In the genomic region with DNA sequence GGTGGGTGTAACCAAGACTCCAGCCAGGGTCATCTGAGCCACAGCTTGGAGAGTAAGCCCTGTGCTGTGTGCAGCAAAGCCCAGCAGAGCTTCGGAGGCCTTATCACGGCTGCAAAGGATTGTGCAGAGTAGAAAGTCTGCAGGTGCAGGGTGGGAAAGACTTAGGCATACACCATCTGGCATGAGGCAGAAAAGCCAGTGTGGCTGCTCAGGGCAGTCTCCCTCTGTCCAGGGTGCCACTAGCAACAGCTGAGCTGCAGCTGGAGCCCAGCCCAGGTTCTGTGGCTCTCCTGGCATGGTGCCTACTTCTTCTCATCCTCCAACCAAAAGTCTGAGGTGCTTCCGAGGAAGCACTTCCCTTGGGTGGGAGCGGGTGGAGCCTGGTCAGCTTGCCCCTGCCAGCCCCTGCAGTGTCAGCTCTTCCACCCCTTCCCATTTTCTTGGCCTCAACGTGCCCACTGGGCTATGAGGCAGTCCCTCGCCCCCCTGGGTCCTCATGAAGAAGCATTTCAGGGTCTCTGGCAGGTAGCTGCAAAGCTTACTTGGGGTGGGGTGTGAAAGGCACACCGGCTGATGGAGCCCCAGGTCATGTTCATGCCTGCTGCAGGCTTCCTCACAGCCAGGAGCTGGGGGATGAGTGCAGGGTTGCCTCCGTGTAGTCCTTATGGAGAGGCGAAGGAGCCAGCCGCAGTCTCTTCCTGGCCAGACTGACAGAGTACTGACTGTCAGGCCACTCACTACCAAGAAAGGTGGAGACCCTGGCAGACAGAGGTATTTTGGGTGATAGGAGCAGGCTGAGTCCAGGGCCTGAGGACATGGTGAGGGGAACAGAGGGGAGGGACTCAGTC, we compare ENCODE assay signal across 12 cellular contexts. TPM values are rescaled to one million over a fixed set of nuclear protein-coding genes. Genes with fewer than 3 reads are reported as not detected.
DNase-seq lines count a peak whose midpoint lies in the region; ATAC-seq lines count a peak whose summit lies in the region.
"Had no signal": no experiment of that assay in that cellular context is flagged by ENCODE, and none has a peak within 500 bp of the region (broad histone marks: within the 10 kb centered on the region; RNA-seq: fewer than 3 reads in every experiment).

No MANE protein-coding gene starts in this region.

- peaks cover 32% of the 10 kb centered on the region for H3K27me3 Mint-ChIP-seq in activated T-cell treated with anti-CD3 and anti-CD28 coated beads, Interleukin-2, amount 50 U/mL, for 72 hours (ENCODE audit: low read depth)

- H3K4me1 Mint-ChIP-seq in activated T-cell treated with anti-CD3 and anti-CD28 coated beads, Interleukin-2, amount 50 U/mL, for 72 hours (ENCODE audit: low read depth): no peaks in the 10 kb centered on the region

- no peaks in the 10 kb centered on the region for H3K9me3 Mint-ChIP-seq in activated T-cell treated with anti-CD3 and anti-CD28 coated beads, Interleukin-2, amount 50 U/mL, for 72 hours
- H3K9me3 Mint-ChIP-seq: activated T-cell treated with anti-CD3 and anti-CD28 coated beads, Interleukin-2, amount 50 U/mL, for 4 hours had no signal

- peaks cover 0 to 4% of the 10 kb centered on the region in 2 donors for H3K36me3 Mint-ChIP-seq in activated T-cell treated with anti-CD3 and anti-CD28 coated beads, Interleukin-2, amount 50 U/mL, for 72 hours (ENCODE audit: insufficient read depth in 2 of 2)

- H3K27ac Mint-ChIP-seq in activated T-cell treated with anti-CD3 and anti-CD28 coated beads, Interleukin-2, amount 50 U/mL, for 72 hours: no peak overlapping the region
- H3K27ac Mint-ChIP-seq: CD8-positive, alpha-beta memory T cell had no signal

- ATAC-seq in activated T-cell treated with anti-CD3 and anti-CD28 coated beads, Interleukin-2, amount 50 U/mL, for 72 hours (replicated peaks in 1 of 2): no peak
- ATAC-seq: activated T-cell treated with anti-CD3 and anti-CD28 coated beads, Interleukin-2, amount 50 U/mL, for 4 hours had no signal

- DNase-seq in EH (ENCODE audit: low read depth): peak; percentile 9
- DNase-seq in M059J (ENCODE audit: low read depth): peak; percentile 35
- peak; percentile 65 for DNase-seq in RPMI7951 (ENCODE audit: low read depth)
- peak; percentile 10 for DNase-seq in kidney tubule cell (ENCODE audit: low spot score)
- DNase-seq in activated T-cell treated with anti-CD3 and anti-CD28 coated beads, Interleukin-2, amount 50 U/mL, for 48 hours: no peak
- DNase-seq in AG20443 (ENCODE audit: low spot score): no peak
- DNase-seq in activated T-cell treated with anti-CD3 and anti-CD28 coated beads, Interleukin-2, amount 50 U/mL, for 72 hours: no peak
- DNase-seq: activated T-cell treated with anti-CD3 and anti-CD28 coated beads, Interleukin-2, amount 50 U/mL, for 4 hours; brain microvascular endothelial cell; CD8-positive, alpha-beta memory T cell; Karpas-422 had no signal

- H3K4me3 Mint-ChIP-seq in activated T-cell treated with anti-CD3 and anti-CD28 coated beads, Interleukin-2, amount 50 U/mL, for 72 hours: no peak overlapping the region
- H3K4me3 Mint-ChIP-seq: activated T-cell treated with anti-CD3 and anti-CD28 coated beads, Interleukin-2, amount 50 U/mL, for 4 hours; CD8-positive, alpha-beta memory T cell had no signal

RNA-seq across cellular contexts. Expression of gene AMER3, which starts 4.8 kb away (rescaled TPM):
- not detected in 2 replicates for total RNA-seq in M059J (2014; rRNA removed; shearing (Covaris generic))
- total RNA-seq in RPMI7951 (2014; rRNA removed; shearing (Covaris generic)): not detected in 2 replicates
- not detected for total RNA-seq in activated T-cell treated with anti-CD3 and anti-CD28 coated beads, Interleukin-2, amount 50 U/mL, for 72 hours
- total RNA-seq: activated T-cell treated with anti-CD3 and anti-CD28 coated beads, Interleukin-2, amount 50 U/mL, for 4 hours; CD8-positive, alpha-beta memory T cell; skeletal muscle tissue had no signal

RNA-seq across cellular contexts. Expression of gene GPR148, which starts 31.3 kb away (rescaled TPM):
- not detected in 2 replicates for total RNA-seq in M059J (2014; rRNA removed; shearing (Covaris generic))
- not detected in 2 replicates for total RNA-seq in RPMI7951 (2014; rRNA removed; shearing (Covaris generic))
- total RNA-seq in activated T-cell treated with anti-CD3 and anti-CD28 coated beads, Interleukin-2, amount 50 U/mL, for 72 hours: not detected
- total RNA-seq: activated T-cell treated with anti-CD3 and anti-CD28 coated beads, Interleukin-2, amount 50 U/mL, for 4 hours; CD8-positive, alpha-beta memory T cell; skeletal muscle tissue had no signal

Comparison
In these comparisons a context has a peak if more than half of its experiments do, and no peak if none do; other contexts are left out.
1. DNase-seq: peak in EH (single experiment), M059J (single experiment), RPMI7951 (single experiment) and kidney tubule cell (single experiment); none in activated T-cell treated with anti-CD3 and anti-CD28 coated beads, Interleukin-2, amount 50 U/mL, for 48 hours (0 of 2), AG20443 (single experiment) and activated T-cell treated with anti-CD3 and anti-CD28 coated beads, Interleukin-2, amount 50 U/mL, for 72 hours (0 of 2).